ENCODE assay signal across 20 cellular contexts in the genomic region with DNA sequence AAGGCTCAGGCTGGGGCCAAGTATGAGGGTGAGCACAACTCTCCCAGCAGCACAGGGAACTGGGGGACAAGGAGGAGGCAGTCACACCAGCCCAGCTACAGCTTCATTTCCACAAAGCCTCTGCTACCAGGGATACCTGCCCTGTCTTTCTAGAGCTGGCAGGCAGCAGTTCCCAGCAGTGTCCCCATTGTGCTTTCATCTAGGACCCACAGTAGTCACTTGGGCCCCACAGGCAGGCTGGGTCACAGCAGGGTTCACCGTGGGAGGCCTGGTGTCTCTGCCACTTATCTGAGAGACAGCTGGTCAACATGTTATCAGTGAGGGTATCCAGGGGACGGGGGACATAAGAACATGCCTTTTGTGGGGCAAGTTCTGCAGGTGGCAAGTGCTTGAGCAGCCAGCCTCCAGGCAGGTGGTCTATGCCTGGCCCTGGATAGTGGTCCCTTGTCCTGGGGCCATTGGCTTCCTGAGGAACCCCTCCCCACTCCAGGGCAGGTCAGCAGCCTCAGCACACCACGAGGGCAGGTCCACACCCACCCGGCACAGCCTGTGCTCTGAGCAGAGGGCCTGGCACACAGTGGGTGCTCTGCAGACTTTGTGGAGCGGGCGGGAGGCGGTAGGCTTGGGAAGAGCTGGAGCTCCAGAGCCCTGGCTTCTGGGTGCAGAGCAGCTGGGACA. TPM values are rescaled to one million over a fixed set of nuclear protein-coding genes. Genes with fewer than 3 reads are reported as not detected.
"Had no signal": no experiment of that assay in that cellular context is flagged by ENCODE, and none has a peak within 500 bp of the region (broad histone marks: within the 10 kb centered on the region; RNA-seq: fewer than 3 reads in every experiment).

No MANE protein-coding gene starts in this region.

- H3K36me3 ChIP-seq: adrenal gland, cardiac muscle cell, left ventricle myocardium inferior, suprapubic skin had no signal

- H3K27me3 Mint-ChIP-seq: activated CD4-positive, alpha-beta T cell treated with anti-CD3 and anti-CD28 coated beads, Interleukin-2, amount 10 ng/mL, durations not matched to agents 24 days and 14 days; activated naive CD4-positive, alpha-beta T cell treated with anti-CD3 and anti-CD28 coated beads, Interleukin-2, amount 50 U/mL, for 24 hours; type B pancreatic cell had no signal

- H3K36me3 Mint-ChIP-seq: activated naive CD4-positive, alpha-beta T cell treated with anti-CD3 and anti-CD28 coated beads, Interleukin-2, amount 50 U/mL, for 24 hours; type B pancreatic cell had no signal

- H3K9me3 ChIP-seq: adrenal gland, left ventricle myocardium inferior, suprapubic skin had no signal

- H3K4me3 Mint-ChIP-seq: activated CD4-positive, alpha-beta T cell treated with anti-CD3 and anti-CD28 coated beads, Interleukin-2, amount 10 ng/mL, durations not matched to agents 24 days and 14 days; activated naive CD4-positive, alpha-beta T cell treated with anti-CD3 and anti-CD28 coated beads, Interleukin-2, amount 50 U/mL, for 24 hours; nephron progenitor cell; type B pancreatic cell had no signal

- H3K4me3 ChIP-seq: adrenal gland, cardiac muscle cell, left ventricle myocardium inferior, suprapubic skin had no signal

- H3K27me3 ChIP-seq: adrenal gland, cardiac muscle cell, suprapubic skin had no signal

- H3K4me1 Mint-ChIP-seq: activated CD4-positive, alpha-beta T cell treated with anti-CD3 and anti-CD28 coated beads, Interleukin-2, amount 10 ng/mL, durations not matched to agents 24 days and 14 days; activated naive CD4-positive, alpha-beta T cell treated with anti-CD3 and anti-CD28 coated beads, Interleukin-2, amount 50 U/mL, for 24 hours had no signal

- FAIRE-seq: kidney had no signal

- H3K9me3 Mint-ChIP-seq: activated CD4-positive, alpha-beta T cell treated with anti-CD3 and anti-CD28 coated beads, Interleukin-2, amount 10 ng/mL, durations not matched to agents 24 days and 14 days; activated naive CD4-positive, alpha-beta T cell treated with anti-CD3 and anti-CD28 coated beads, Interleukin-2, amount 50 U/mL, for 24 hours; nephron progenitor cell; type B pancreatic cell had no signal

- H3K27ac ChIP-seq: cardiac muscle cell, left ventricle myocardium inferior, suprapubic skin had no signal

- DNase-seq: activated CD4-positive, alpha-beta T cell treated with anti-CD3 and anti-CD28 coated beads, Interleukin-2, amount 10 ng/mL, durations not matched to agents 24 days and 14 days; activated CD8-positive, alpha-beta memory T cell treated with anti-CD3 and anti-CD28 coated beads, Interleukin-2, amount 50 U/mL, for 4 hours; activated gamma-delta T cell; foreskin melanocyte; kidney; left ventricle myocardium inferior; mammary epithelial cell; nephron progenitor cell; occipital lobe; retina; stimulated activated CD4-positive, alpha-beta T cell treated with anti-CD3 and anti-CD28 coated beads, Interleukin-2, amount 100 ng/mL, for 24 hours; stimulated activated naive CD4-positive, alpha-beta T cell treated with Interleukin-2 at 50 U/mL for 16 hours; T1000 had no signal

- H3K27ac Mint-ChIP-seq: activated CD4-positive, alpha-beta T cell treated with anti-CD3 and anti-CD28 coated beads, Interleukin-2, amount 10 ng/mL, durations not matched to agents 24 days and 14 days; activated naive CD4-positive, alpha-beta T cell treated with anti-CD3 and anti-CD28 coated beads, Interleukin-2, amount 50 U/mL, for 24 hours; nephron progenitor cell; type B pancreatic cell had no signal

RNA-seq across cellular contexts. Expression of a gene that starts 41.5 kb away (rescaled TPM):
- total RNA-seq: activated CD4-positive, alpha-beta T cell treated with anti-CD3 and anti-CD28 coated beads, Interleukin-2, amount 10 ng/mL, durations not matched to agents 24 days and 14 days; left ventricle myocardium inferior; myocyte; T-helper 1 cell treated with Interleukin-12 subunit alpha and Interleukin-12 subunit beta and Interleukin-4 antibody, amounts not matched to agents 30 ng/mL and 1 ng/mL, for 36 hours had no signal
- polyA plus RNA-seq: mammary epithelial cell had no signal

RNA-seq across cellular contexts. Expression of a gene that starts 45.0 kb away (rescaled TPM):
- total RNA-seq: activated CD4-positive, alpha-beta T cell treated with anti-CD3 and anti-CD28 coated beads, Interleukin-2, amount 10 ng/mL, durations not matched to agents 24 days and 14 days; T-helper 1 cell treated with Interleukin-12 subunit alpha and Interleukin-12 subunit beta and Interleukin-4 antibody, amounts not matched to agents 30 ng/mL and 1 ng/mL, for 36 hours had no signal
